In genomic region chr14:51905673-51906121, GRCh38 we compare ENCODE assay signal across 9 cellular contexts. TPM values are rescaled to one million over a fixed set of nuclear protein-coding genes. Genes with fewer than 3 reads are reported as not detected.
DNase-seq lines count a peak whose midpoint lies in the region; ATAC-seq, FAIRE-seq and TF ChIP-seq lines count a peak whose summit lies in the region.
"Not testable (repeated sequence)": the region's sequence is repeated elsewhere in the genome, so short reads cannot be mapped to it uniquely, and the experiment has no call there.
"Had no signal": no experiment of that assay in that cellular context is flagged by ENCODE, and none has a peak within 500 bp of the region (broad histone marks: within the 10 kb centered on the region; RNA-seq: fewer than 3 reads in every experiment).

No MANE protein-coding gene starts in this region.

- H3K9me3 Mint-ChIP-seq in stimulated activated naive CD8-positive, alpha-beta T cell treated with anti-CD3 and anti-CD28 coated beads, Interleukin-15, amount 100 ng/mL, for 72 hours = peaks cover 26 to 36% of the 10 kb centered on the region in 2 donors

- not testable (repeated sequence) for TF ChIP-seq POLR2A in GM12891 (IDR thresholded peaks at IDR 0.05; ENCODE audit: low read depth, low read length)

- H3K4me1 Mint-ChIP-seq in stimulated activated naive CD8-positive, alpha-beta T cell treated with anti-CD3 and anti-CD28 coated beads, Interleukin-15, amount 100 ng/mL, for 72 hours = peaks cover 36% of the 10 kb centered on the region

- peak overlapping the region; percentile 77 to 83 for H3K27ac Mint-ChIP-seq in stimulated activated naive CD8-positive, alpha-beta T cell treated with anti-CD3 and anti-CD28 coated beads, Interleukin-15, amount 100 ng/mL, for 72 hours

- not testable (repeated sequence) for H3K27me3 Mint-ChIP-seq in stimulated activated naive CD8-positive, alpha-beta T cell treated with anti-CD3 and anti-CD28 coated beads, Interleukin-15, amount 100 ng/mL, for 72 hours

- DNase-seq in GM12891 (ENCODE audit: insufficient read length, low spot score) = not testable (repeated sequence)
- DNase-seq in T-helper 22 cell (ENCODE audit: low read depth) (peak; percentile 58), fibroblast of gingiva (ENCODE audit: low read depth) (peak; percentile 42), renal cortical epithelial cell (ENCODE audit: low read depth) (peak; percentile 91)
- peak; percentile 17 for DNase-seq in activated effector memory CD4-positive, alpha-beta T cell treated with Interleukin-2 at 50 U/mL for 16 hours
- DNase-seq in stimulated activated naive CD8-positive, alpha-beta T cell treated with anti-CD3 and anti-CD28 coated beads, Interleukin-15, amount 100 ng/mL, for 72 hours = peak; percentile 57 to 80

- ATAC-seq in GM21786 (IDR thresholded peaks at IDR 0.05; ENCODE audit: unreplicated experiment) = peak; percentile 89
- peak; percentile 91 for ATAC-seq in HG03575 (IDR thresholded peaks at IDR 0.05; ENCODE audit: extremely low read depth, insufficient number of reproducible peaks, low FRiP score, unreplicated experiment)
- ATAC-seq in stimulated activated naive CD8-positive, alpha-beta T cell treated with anti-CD3 and anti-CD28 coated beads, Interleukin-15, amount 100 ng/mL, for 72 hours = peak; percentile 98

- peak; percentile 84 for FAIRE-seq in GM12891 (lab: Jason Lieb, UNC)

- peak overlapping the region; percentile 37 to 54 for H3K4me3 Mint-ChIP-seq in stimulated activated naive CD8-positive, alpha-beta T cell treated with anti-CD3 and anti-CD28 coated beads, Interleukin-15, amount 100 ng/mL, for 72 hours

TF ChIP-seq in GM12891, 5 proteins besides CTCF, POLR2A, EP300 and RAD21:
- TF ChIP-seq SPI1 (IDR thresholded peaks at IDR 0.05; ENCODE audit: low read depth, low read length) = peak; percentile 62

RNA-seq across cellular contexts. Expression of gene GNG2, which starts 45.3 kb away (rescaled TPM):
- 33.6 TPM for polyA plus RNA-seq in GM12891 (2012; ENCODE audit: low read depth, missing spikeins)
- 0.52 and 2.8 TPM in 2 replicates for total RNA-seq in renal cortical epithelial cell
- total RNA-seq: NCI-H460 had no signal
